ENCODE assay signal across 1 cellular context in genomic region chr16:17176199-17176598, GRCh38.
A peak's percentile ranks its signal among the peaks of the same experiment; 100 is the strongest.
TF ChIP-seq lines count a peak whose summit lies in the region.

No MANE protein-coding gene starts in this region.

TF ChIP-seq in HepG2, 621 proteins besides CTCF, POLR2A, EP300 and RAD21 (continued from another document):
- TF ChIP-seq ATF6 (CRISPR knock-in tag; conservative IDR thresholded peaks at IDR 0.05) (no peak), ZNF629 (CRISPR knock-in tag; conservative IDR thresholded peaks at IDR 0.05) (peak; percentile 73), ZFP37 (CRISPR knock-in tag; IDR thresholded peaks at IDR 0.05; ENCODE audit: borderline replicate concordance) (no peak), ZNF335 (CRISPR knock-in tag; IDR thresholded peaks at IDR 0.05) (no peak), ZNF839 (CRISPR knock-in tag; IDR thresholded peaks at IDR 0.05; ENCODE audit: borderline replicate concordance) (no peak)
TF ChIP-seq in HepG2: peak in this region for 1.
